15 cellular contexts compared by ENCODE assay signal in genomic region chr7:25495342-25495855, GRCh38.
DNase-seq lines count a peak whose midpoint lies in the region; ATAC-seq and TF ChIP-seq lines count a peak whose summit lies in the region.
"Had no signal": no experiment of that assay in that cellular context is flagged by ENCODE, and none has a peak within 500 bp of the region (broad histone marks: within the 10 kb centered on the region; RNA-seq: fewer than 3 reads in every experiment).

No MANE protein-coding gene starts in this region.

- H2BK120ac ChIP-seq in mesendoderm (ENCODE audit: low read depth, low read length) = no peak overlapping the region

- TF ChIP-seq CTCF in VCaP (conservative IDR thresholded peaks at IDR 0.05) (no peak), mesothelial cell of epicardium (IDR thresholded peaks at IDR 0.05; ENCODE audit: unreplicated experiment) (no peak)

- H3K18ac ChIP-seq in mesendoderm (ENCODE audit: low read length) = no peak overlapping the region

- H3K36me3 ChIP-seq in mesendoderm (ENCODE audit: control insufficient read depth, insufficient read depth, low read length) = no peaks in the 10 kb centered on the region
- H3K36me3 ChIP-seq: BE2C, esophagus muscularis mucosa had no signal

- WGBS in mesendoderm (ENCODE audit: extremely low coverage, insufficient coverage, low lambda C conversion rate) = no CpG with 5 or more reads among the region's 10 CpGs

- H3K9me3 Mint-ChIP-seq in mesothelial cell of epicardium = no peaks in the 10 kb centered on the region

- no peak overlapping the region for H4K5ac ChIP-seq in mesendoderm (ENCODE audit: low read length)

- no peak overlapping the region for H3K4ac ChIP-seq in mesendoderm (ENCODE audit: low read depth, low read length)

- H2BK5ac ChIP-seq in mesendoderm (ENCODE audit: low read length) = no peak overlapping the region

- no peak overlapping the region for H3K56ac ChIP-seq in mesendoderm (ENCODE audit: low read length)

- intact Hi-C loops in left colon (cut with DNase I, micrococcal nuclease) = no loop called here

- no peaks in the 10 kb centered on the region for H3K27me3 Mint-ChIP-seq in mesothelial cell of epicardium (ENCODE audit: low read depth)

- no peaks in the 10 kb centered on the region for H3K79me2 ChIP-seq in mesendoderm (ENCODE audit: control insufficient read depth, insufficient read depth, low read length)

- H3K27ac ChIP-seq in VCaP (peak overlapping the region; percentile 47), mesendoderm (ENCODE audit: low read depth, low read length) (no peak overlapping the region)
- H3K27ac ChIP-seq: esophagus muscularis mucosa, SK-N-MC had no signal

- peaks cover 14% of the 10 kb centered on the region for H3K4me1 Mint-ChIP-seq in mesothelial cell of epicardium

- no peak overlapping the region for H2BK15ac ChIP-seq in mesendoderm (replicated peaks; ENCODE audit: low read depth)

- H4K8ac ChIP-seq in mesendoderm (ENCODE audit: low read depth, low read length) = no peak overlapping the region

- H3K23ac ChIP-seq in mesendoderm (ENCODE audit: low read length) = no peak overlapping the region

- no peak overlapping the region for H3K4me3 Mint-ChIP-seq in mesothelial cell of epicardium

- H3K4me2 ChIP-seq in mesendoderm (ENCODE audit: low read length) = no peak overlapping the region

- no peaks in the 10 kb centered on the region for H3K36me3 Mint-ChIP-seq in mesothelial cell of epicardium

- DNase-seq in DMS79 (lab: John Stamatoyannopoulos, UW) (peak; percentile 11), NCI-H187 treated with DMSO at 0.1 percent for 48 hours (lab: John Stamatoyannopoulos, UW) (peak; percentile 13), mesendoderm (peak; percentile 85), mesothelial cell of epicardium (ENCODE audit: low spot score in 2 of 2, unreplicated experiment in 2 of 2) (no peak), left colon (no peak), A172 (ENCODE audit: low spot score) (no peak)
- DNase-seq: activated CD4-positive, alpha-beta T cell treated with anti-CD3 and anti-CD28 coated beads for 48 hours; activated gamma-delta T cell; BE2C; NCI-H526 treated with DMSO at 0.1 percent for 48 hours had no signal

- peaks cover 4% of the 10 kb centered on the region for H3K4me1 ChIP-seq in mesendoderm (ENCODE audit: control insufficient read depth, low read depth, low read length)
- H3K4me1 ChIP-seq: BE2C had no signal

- H3K9ac ChIP-seq in mesendoderm (ENCODE audit: low read length) = no peak overlapping the region

- no peak overlapping the region for H3K4me3 ChIP-seq in mesendoderm (ENCODE audit: low read length)
- H3K4me3 ChIP-seq: esophagus muscularis mucosa, SK-N-MC, skin epidermis had no signal

- H3K27me3 ChIP-seq in mesendoderm (ENCODE audit: insufficient read depth, low read length, poor library complexity) = no peaks in the 10 kb centered on the region
- H3K27me3 ChIP-seq: BE2C, esophagus muscularis mucosa had no signal

- H3K27ac Mint-ChIP-seq in mesothelial cell of epicardium = no peak overlapping the region

- H2AK5ac ChIP-seq in mesendoderm (ENCODE audit: low read length) = no peak overlapping the region

- ATAC-seq in HG03097 (IDR thresholded peaks at IDR 0.05; ENCODE audit: low FRiP score, unreplicated experiment) = no peak
- no peak for ATAC-seq in left colon

- H3K79me1 ChIP-seq in mesendoderm (ENCODE audit: low read length) = no peaks in the 10 kb centered on the region

Comparison
In these comparisons a context has a peak if more than half of its experiments do, and no peak if none do; other contexts are left out.
1. DNase-seq: peak in DMS79 (single experiment), NCI-H187 treated with DMSO at 0.1 percent for 48 hours (single experiment) and mesendoderm (single experiment); none in mesothelial cell of epicardium (0 of 2), left colon (0 of 2) and A172 (single experiment).